8 cellular contexts compared by ENCODE assay signal in genomic region chr4:140326395-140326993, GRCh38. TPM values are rescaled to one million over a fixed set of nuclear protein-coding genes. Genes with fewer than 3 reads are reported as not detected.
DNase-seq lines count a peak whose midpoint lies in the region; ATAC-seq lines count a peak whose summit lies in the region.

No MANE protein-coding gene starts in this region.

- H3K4me1 Mint-ChIP-seq in activated T-cell treated with anti-CD3 and anti-CD28 coated beads, Interleukin-2, amount 50 U/mL, for 4 hours (ENCODE audit: low read depth), result peaks cover 2% of the 10 kb centered on the region

- DNase-seq in SIG-M5 treated with dmso at 0.1 percent for 504 hours (lab: John Stamatoyannopoulos, UW; ENCODE audit: unreplicated experiment) (peak; percentile 54), SIG-M5 (lab: John Stamatoyannopoulos, UW) (no peak), NCI-H69 (lab: John Stamatoyannopoulos, UW) (peak; percentile 66), dermis blood vessel endothelial cell (peak; percentile 77), medulla oblongata (ENCODE audit: extremely low spot score) (peak; percentile 79), ureter (ENCODE audit: low spot score) (no peak)
- no peak for DNase-seq in activated T-cell treated with anti-CD3 and anti-CD28 coated beads, Interleukin-2, amount 50 U/mL, for 4 hours

- no peaks in the 10 kb centered on the region for H3K27me3 Mint-ChIP-seq in activated T-cell treated with anti-CD3 and anti-CD28 coated beads, Interleukin-2, amount 50 U/mL, for 4 hours (ENCODE audit: low read depth)

- no peak for ATAC-seq in activated T-cell treated with anti-CD3 and anti-CD28 coated beads, Interleukin-2, amount 50 U/mL, for 4 hours
- ATAC-seq in HG03097 (IDR thresholded peaks at IDR 0.05; ENCODE audit: low FRiP score, unreplicated experiment), result no peak

- H3K4me3 Mint-ChIP-seq in activated T-cell treated with anti-CD3 and anti-CD28 coated beads, Interleukin-2, amount 50 U/mL, for 4 hours, result no peak overlapping the region

- no peaks in the 10 kb centered on the region for H3K36me3 Mint-ChIP-seq in activated T-cell treated with anti-CD3 and anti-CD28 coated beads, Interleukin-2, amount 50 U/mL, for 4 hours (ENCODE audit: insufficient read depth)

- peaks cover under 1% of the 10 kb centered on the region for H3K9me3 Mint-ChIP-seq in activated T-cell treated with anti-CD3 and anti-CD28 coated beads, Interleukin-2, amount 50 U/mL, for 4 hours

RNA-seq across cellular contexts. Expression of gene SCOC, which starts 47.0 kb away (rescaled TPM):
- total RNA-seq in dermis blood vessel endothelial cell (54.3 and 55.1 TPM in 2 replicates), ureter (49.2 TPM)
- 10 to 100 TPM; 20.5 to 24.3 (median 23.0) TPM for total RNA-seq in activated T-cell treated with anti-CD3 and anti-CD28 coated beads, Interleukin-2, amount 50 U/mL, for 4 hours

Comparison
In these comparisons a context has a peak if more than half of its experiments do, and no peak if none do; other contexts are left out.
1. DNase-seq: peak in SIG-M5 treated with dmso at 0.1 percent for 504 hours (single experiment), NCI-H69 (single experiment), dermis blood vessel endothelial cell (single experiment) and medulla oblongata (single experiment); none in SIG-M5 (single experiment), activated T-cell treated with anti-CD3 and anti-CD28 coated beads, Interleukin-2, amount 50 U/mL, for 4 hours (single experiment) and ureter (single experiment).